Comparison of ENCODE assay signal across 14 cellular contexts in genomic region chr10:122475130-122475529, GRCh38. TPM values are rescaled to one million over a fixed set of nuclear protein-coding genes. Genes with fewer than 3 reads are reported as not detected.
DNase-seq lines count a peak whose midpoint lies in the region; ATAC-seq and TF ChIP-seq lines count a peak whose summit lies in the region.
"Had no signal": no experiment of that assay in that cellular context is flagged by ENCODE, and none has a peak within 500 bp of the region (broad histone marks: within the 10 kb centered on the region; RNA-seq: fewer than 3 reads in every experiment).

No MANE protein-coding gene starts in this region.

- H3K4me3 Mint-ChIP-seq in activated T-cell treated with anti-CD3 and anti-CD28 coated beads, Interleukin-2, amount 50 U/mL, for 72 hours: no peak overlapping the region

- peaks cover 30% of the 10 kb centered on the region for H3K27me3 Mint-ChIP-seq in activated T-cell treated with anti-CD3 and anti-CD28 coated beads, Interleukin-2, amount 50 U/mL, for 72 hours (ENCODE audit: low read depth)

- ATAC-seq in aorta (ENCODE audit: low FRiP score): peak; percentile 78
- no peak for ATAC-seq in activated T-cell treated with anti-CD3 and anti-CD28 coated beads, Interleukin-2, amount 50 U/mL, for 72 hours (replicated peaks in 1 of 2)
- ATAC-seq in activated CD4-positive, CD25-positive, alpha-beta regulatory T cell treated with anti-CD3 and anti-CD28 coated beads, Interleukin-2, amount 50 U/mL, for 24 hours: no peak
- ATAC-seq: K562 had no signal

- TF ChIP-seq CTCF in cardiac muscle cell (IDR thresholded peaks at IDR 0.05; ENCODE audit: low read depth, low read length): no peak

- peak; percentile 27 for DNase-seq in NCI-H82 (lab: John Stamatoyannopoulos, UW)
- DNase-seq in NCI-H82 treated with DMSO at 0.1 percent for 48 hours (lab: John Stamatoyannopoulos, UW; ENCODE audit: unreplicated experiment): no peak
- peak; percentile 50 to 59 for DNase-seq in cardiac muscle cell (ENCODE audit: low read depth in 1 of 2, low spot score in 1 of 2)
- peak in 49 of 56 donors; percentile 37 to 87 (median 61) for DNase-seq in nucleus accumbens (lab: John Stamatoyannopoulos, UW)
- peak; percentile 87 to 92 for DNase-seq in aorta
- DNase-seq in activated T-cell treated with anti-CD3 and anti-CD28 coated beads, Interleukin-2, amount 50 U/mL, for 72 hours: no peak
- DNase-seq in NCI-H2107 treated with DMSO at 0.1 percent for 48 hours (lab: John Stamatoyannopoulos, UW; ENCODE audit: unreplicated experiment): no peak
- DNase-seq: NCI-H345 had no signal

- no peaks in the 10 kb centered on the region for H3K9me3 ChIP-seq in cardiac muscle cell (ENCODE audit: low read depth)
- H3K9me3 ChIP-seq in aorta (ENCODE audit: control insufficient read depth, low read length): no peaks in the 10 kb centered on the region

- H3K27ac Mint-ChIP-seq in activated T-cell treated with anti-CD3 and anti-CD28 coated beads, Interleukin-2, amount 50 U/mL, for 72 hours: no peak overlapping the region

- H3K36me3 ChIP-seq in cardiac muscle cell (no peaks in the 10 kb centered on the region), aorta (ENCODE audit: control insufficient read depth in 1 of 2, insufficient read depth in 2 of 2, low read length in 1 of 2) (no peaks in the 10 kb centered on the region)
- H3K36me3 ChIP-seq: brain microvascular endothelial cell had no signal

- intact Hi-C loops in aorta (cut with DNase I): loop anchor here in 1 of 2 donors (2.0 kb wide), 1 partner anchor 20 kb away; no protein-coding TSS in a partner anchor

- no peak overlapping the region for H3K4me3 ChIP-seq in cardiac muscle cell
- peak overlapping the region in 1 of 2 donors; percentile 9 for H3K4me3 ChIP-seq in aorta (ENCODE audit: low read length in 2 of 2)
- H3K4me3 ChIP-seq: K562, SK-N-MC had no signal

- H3K27ac ChIP-seq in cardiac muscle cell: peak overlapping the region; percentile 86
- H3K27ac ChIP-seq in aorta (ENCODE audit: low read depth in 1 of 2, low read length in 2 of 2): peak overlapping the region; percentile 20 to 52
- H3K27ac ChIP-seq: brain microvascular endothelial cell, SK-N-MC had no signal

- peaks cover 7% of the 10 kb centered on the region for H3K4me1 Mint-ChIP-seq in activated T-cell treated with anti-CD3 and anti-CD28 coated beads, Interleukin-2, amount 50 U/mL, for 72 hours (ENCODE audit: low read depth)

- no peaks in the 10 kb centered on the region for H3K27me3 ChIP-seq in cardiac muscle cell
- no peaks in the 10 kb centered on the region for H3K27me3 ChIP-seq in aorta (ENCODE audit: control insufficient read depth in 1 of 2, insufficient read depth in 2 of 2, low read length in 1 of 2)
- H3K27me3 ChIP-seq: brain microvascular endothelial cell had no signal

- 2 to 6% methylated on average over 12 of the region's 12 CpGs for WGBS in aorta, 2 donors

- H3K9me3 Mint-ChIP-seq in activated T-cell treated with anti-CD3 and anti-CD28 coated beads, Interleukin-2, amount 50 U/mL, for 72 hours: no peaks in the 10 kb centered on the region

- H3K36me3 Mint-ChIP-seq in activated T-cell treated with anti-CD3 and anti-CD28 coated beads, Interleukin-2, amount 50 U/mL, for 72 hours (ENCODE audit: insufficient read depth in 2 of 2): no peaks in the 10 kb centered on the region

- H3K4me1 ChIP-seq in cardiac muscle cell (ENCODE audit: low read depth) (peaks cover 58% of the 10 kb centered on the region), aorta (ENCODE audit: control insufficient read depth in 1 of 2, insufficient read depth in 2 of 2, low read length in 2 of 2) (peaks cover 4 to 5% of the 10 kb centered on the region in 2 donors)

RNA-seq across cellular contexts. Expression of gene HTRA1, which starts 13.8 kb away (rescaled TPM):
- total RNA-seq in cardiac muscle cell (139 and 154 TPM in 2 replicates), aorta (100 to 1,000 TPM; 261 to 386 TPM)
- polyA plus RNA-seq in cardiac muscle cell (226 and 289 TPM in 2 replicates), aorta (100 to 1,000 TPM; 324 to 465 TPM)
- total RNA-seq in activated T-cell treated with anti-CD3 and anti-CD28 coated beads, Interleukin-2, amount 50 U/mL, for 72 hours: not detected

RNA-seq across cellular contexts. Expression of gene ARMS2, which starts 20.7 kb away (rescaled TPM):
- total RNA-seq in cardiac muscle cell (not detected in 2 replicates), aorta (not detected)
- polyA plus RNA-seq in cardiac muscle cell (not detected in 2 replicates), aorta (not detected)
- total RNA-seq in activated T-cell treated with anti-CD3 and anti-CD28 coated beads, Interleukin-2, amount 50 U/mL, for 72 hours: not detected
- total RNA-seq: A673, K562 had no signal
- polyA plus RNA-seq: K562, neural cell had no signal

Comparison
In these comparisons a context has a peak if more than half of its experiments do, and no peak if none do; other contexts are left out.
1. DNase-seq: peak in NCI-H82 (single experiment), cardiac muscle cell (2 of 2), nucleus accumbens (49 of 56) and aorta (2 of 2); none in NCI-H82 treated with DMSO at 0.1 percent for 48 hours (single experiment), activated T-cell treated with anti-CD3 and anti-CD28 coated beads, Interleukin-2, amount 50 U/mL, for 72 hours (0 of 2) and NCI-H2107 treated with DMSO at 0.1 percent for 48 hours (single experiment).
2. RNA of gene HTRA1, which starts 13.8 kb away (total RNA-seq): 261 to 386 TPM in aorta and 139 to 154 TPM in cardiac muscle cell; not detected in activated T-cell treated with anti-CD3 and anti-CD28 coated beads, Interleukin-2, amount 50 U/mL, for 72 hours; every median in the first group is over 100 times any median in the second.